In genomic region chr14:33364536-33364935, GRCh38 we compare ENCODE assay signal across 28 cellular contexts.
A peak's percentile ranks its signal among the peaks of the same experiment; 100 is the strongest.
DNase-seq lines count a peak whose midpoint lies in the region; ATAC-seq, FAIRE-seq and TF ChIP-seq lines count a peak whose summit lies in the region.
"Had no signal": no experiment of that assay in that cellular context is flagged by ENCODE, and none has a peak within 500 bp of the region (broad histone marks: within the 10 kb centered on the region; RNA-seq: fewer than 3 reads in every experiment).

No MANE protein-coding gene starts in this region.

- H3K56ac ChIP-seq in H1 (replicated peaks; ENCODE audit: insufficient read length, low read depth, low read length) = no peak overlapping the region

- H3K79me2 ChIP-seq in H1 (ENCODE audit: control insufficient read depth in 1 of 2, insufficient read depth in 2 of 2, low read length in 2 of 2) = no peaks in the 10 kb centered on the region

- H3K4me3 Mint-ChIP-seq in naive thymus-derived CD8-positive, alpha-beta T cell = no peak overlapping the region
- H3K4me3 Mint-ChIP-seq in natural killer cell treated with Interleukin-12 subunit alpha and Interleukin-12 subunit beta and Interleukin-15 and Interleukin-18, amount 100 ng/mL, for 72 hours = no peak overlapping the region
- H3K4me3 Mint-ChIP-seq: activated T-helper 17 cell treated with anti-CD3 and anti-CD28 coated beads, Interleukin-2, amount 50 U/mL, for 72 hours; B cell; immature natural killer cell; stimulated activated naive CD8-positive, alpha-beta T cell treated with anti-CD3 and anti-CD28 coated beads, Interleukin-15, amount 100 ng/mL, for 72 hours; T-helper 17 cell had no signal

- no peak overlapping the region for H2BK15ac ChIP-seq in H1 (ENCODE audit: low read length)

- TF ChIP-seq POLR2A in H1 (IDR thresholded peaks at IDR 0.05; ENCODE audit: control extremely low read depth in 1 of 2, low read depth in 2 of 2, low read length in 2 of 2) = no peak

- no peak for ATAC-seq in naive thymus-derived CD8-positive, alpha-beta T cell
- ATAC-seq in natural killer cell treated with Interleukin-12 subunit alpha and Interleukin-12 subunit beta and Interleukin-15 and Interleukin-18, amount 100 ng/mL, for 72 hours = no peak
- ATAC-seq in HG03097 (IDR thresholded peaks at IDR 0.05; ENCODE audit: low FRiP score, unreplicated experiment) = no peak
- no peak for ATAC-seq in GM18520 (IDR thresholded peaks at IDR 0.05; ENCODE audit: unreplicated experiment)
- ATAC-seq: activated naive CD4-positive, alpha-beta T cell treated with anti-CD3 and anti-CD28 coated beads, Interleukin-2, amount 50 U/mL, for 72 hours; activated T-helper 17 cell treated with anti-CD3 and anti-CD28 coated beads, Interleukin-2, amount 50 U/mL, for 72 hours; heart right ventricle; stimulated activated naive CD8-positive, alpha-beta T cell treated with anti-CD3 and anti-CD28 coated beads, Interleukin-15, amount 100 ng/mL, for 72 hours; T-helper 17 cell had no signal

- FAIRE-seq in H1 (lab: Jason Lieb, UNC) = no peak
- FAIRE-seq: A204.1, GM18507 had no signal

- 44% methylated on average over 4 of the region's 4 CpGs; no CpG with 5 or more reads in 1 of the 2 experiments for WGBS in H1 (ENCODE audit: extremely low coverage in 1 of 2, insufficient coverage in 1 of 2, insufficient read length in 1 of 2, insufficient replicate concordance in 2 of 2, low coverage in 1 of 2, low lambda C conversion rate in 2 of 2, missing lambda C conversion rate in 1 of 2), 2 experiments

- H3K18ac ChIP-seq in H1 (ENCODE audit: extremely low read depth, low read length) = no peak overlapping the region

- no peak overlapping the region for H4K91ac ChIP-seq in H1 (replicated peaks; ENCODE audit: insufficient read length, low read length)

- H3K9me3 ChIP-seq in H1 (ENCODE audit: insufficient read depth in 2 of 2, low read depth in 1 of 2, low read length in 1 of 2) = no peaks in the 10 kb centered on the region
- H3K9me3 ChIP-seq: ascending aorta, heart right ventricle, tibial nerve had no signal

- no peaks in the 10 kb centered on the region for H3K4me1 Mint-ChIP-seq in naive thymus-derived CD8-positive, alpha-beta T cell
- no peaks in the 10 kb centered on the region for H3K4me1 Mint-ChIP-seq in natural killer cell treated with Interleukin-12 subunit alpha and Interleukin-12 subunit beta and Interleukin-15 and Interleukin-18, amount 100 ng/mL, for 72 hours (ENCODE audit: low read depth in 2 of 2)
- H3K4me1 Mint-ChIP-seq: activated T-helper 17 cell treated with anti-CD3 and anti-CD28 coated beads, Interleukin-2, amount 50 U/mL, for 72 hours; B cell; immature natural killer cell; stimulated activated naive CD8-positive, alpha-beta T cell treated with anti-CD3 and anti-CD28 coated beads, Interleukin-15, amount 100 ng/mL, for 72 hours; T-helper 17 cell had no signal

- DNase-seq in NCI-H2227 (lab: John Stamatoyannopoulos, UW; ENCODE audit: unreplicated experiment) (peak; percentile 40), NCI-H2227 treated with DMSO at 0.1 percent for 48 hours (lab: John Stamatoyannopoulos, UW) (no peak), H1 (ENCODE audit: low read depth in 1 of 2, low spot score in 2 of 2) (no peak), medulla oblongata (ENCODE audit: extremely low spot score) (peak; percentile 77)
- DNase-seq in naive thymus-derived CD8-positive, alpha-beta T cell = no peak
- no peak for DNase-seq in natural killer cell treated with Interleukin-12 subunit alpha and Interleukin-12 subunit beta and Interleukin-15 and Interleukin-18, amount 100 ng/mL, for 72 hours (ENCODE audit: low spot score)
- DNase-seq: activated CD4-positive, alpha-beta T cell treated with anti-CD3 and anti-CD28 coated beads, Interleukin-2, amount 50 U/mL, for 4 hours; activated CD8-positive, alpha-beta memory T cell treated with anti-CD3 and anti-CD28 coated beads, Interleukin-2, amount 50 U/mL, for 4 hours; central memory CD4-positive, alpha-beta T cell; GM23248; heart right ventricle; immature natural killer cell; NCI-H1436 treated with DMSO at 0.1 percent for 48 hours; NCI-H2171; stimulated activated naive CD8-positive, alpha-beta T cell treated with anti-CD3 and anti-CD28 coated beads, Interleukin-15, amount 100 ng/mL, for 72 hours; T-helper 17 cell had no signal

- peaks cover 2 to 11% (median 7%) of the 10 kb centered on the region in 4 experiments for H3K4me1 ChIP-seq in H1 (replicated peaks in 1 of 4; ENCODE audit: control insufficient read depth in 3 of 4, insufficient read depth in 4 of 4, low read length in 3 of 4)
- H3K4me1 ChIP-seq: ascending aorta, heart right ventricle, tibial nerve had no signal

- no peak overlapping the region for H3K23ac ChIP-seq in H1 (ENCODE audit: insufficient read length)

- no peak overlapping the region for H4K5ac ChIP-seq in H1 (ENCODE audit: insufficient read length, low read depth, low read length)

- H4K8ac ChIP-seq in H1 (ENCODE audit: extremely low read depth, insufficient read depth, low read length) = no peak overlapping the region

- H3K9ac ChIP-seq in H1 (replicated peaks in 1 of 4; ENCODE audit: extremely low read depth in 1 of 4, low read depth in 3 of 4, low read length in 3 of 4) = no peak overlapping the region
- H3K9ac ChIP-seq: GM23248 had no signal

- H3K27ac ChIP-seq in H1 (ENCODE audit: low read depth, low read length) = no peak overlapping the region
- H3K27ac ChIP-seq: ascending aorta, GM23248, heart right ventricle, RWPE1, SK-N-MC, tibial nerve had no signal

- H3K4me3 ChIP-seq in H1 (ENCODE audit: extremely low read depth in 1 of 4, insufficient read depth in 2 of 4, low read depth in 3 of 4, low read length in 4 of 4) = no peak overlapping the region
- H3K4me3 ChIP-seq: ascending aorta, GM23248, heart right ventricle, SK-N-MC, tibial nerve had no signal

- H3K27me3 Mint-ChIP-seq in naive thymus-derived CD8-positive, alpha-beta T cell = peaks cover 0 to 3% (median 0%) of the 10 kb centered on the region in 5 donors
- no peaks in the 10 kb centered on the region for H3K27me3 Mint-ChIP-seq in natural killer cell treated with Interleukin-12 subunit alpha and Interleukin-12 subunit beta and Interleukin-15 and Interleukin-18, amount 100 ng/mL, for 72 hours
- H3K27me3 Mint-ChIP-seq: activated T-helper 17 cell treated with anti-CD3 and anti-CD28 coated beads, Interleukin-2, amount 50 U/mL, for 72 hours; B cell; stimulated activated naive CD8-positive, alpha-beta T cell treated with anti-CD3 and anti-CD28 coated beads, Interleukin-15, amount 100 ng/mL, for 72 hours had no signal

- TF ChIP-seq EP300 in H1 (IDR thresholded peaks at IDR 0.05; ENCODE audit: borderline replicate concordance in 1 of 2, low read depth in 2 of 2, low read length in 2 of 2) = no peak

- H2BK5ac ChIP-seq in H1 (ENCODE audit: low read depth, low read length) = no peak overlapping the region

- H3K27ac Mint-ChIP-seq in naive thymus-derived CD8-positive, alpha-beta T cell = no peak overlapping the region
- H3K27ac Mint-ChIP-seq in natural killer cell treated with Interleukin-12 subunit alpha and Interleukin-12 subunit beta and Interleukin-15 and Interleukin-18, amount 100 ng/mL, for 72 hours = no peak overlapping the region
- H3K27ac Mint-ChIP-seq: activated naive CD4-positive, alpha-beta T cell treated with anti-CD3 and anti-CD28 coated beads, Interleukin-2, amount 50 U/mL, for 72 hours; activated T-helper 17 cell treated with anti-CD3 and anti-CD28 coated beads, Interleukin-2, amount 50 U/mL, for 72 hours; B cell; immature natural killer cell; progenitor cell of endocrine pancreas; stimulated activated naive CD8-positive, alpha-beta T cell treated with anti-CD3 and anti-CD28 coated beads, Interleukin-15, amount 100 ng/mL, for 72 hours; T-helper 17 cell had no signal

- POLR2A ChIA-PET in H1 (lab: Charles Lee; ENCODE audit: partially characterized antibody) = interaction anchor here (0.6 kb wide), 1 partner anchor 1775 kb away, joined by 6 read pairs; no protein-coding TSS in a partner anchor
- POLR2A ChIA-PET in naive thymus-derived CD8-positive, alpha-beta T cell (lab: Charles Lee) = no interaction called here

- H4K20me1 ChIP-seq in H1 (replicated peaks in 1 of 2; ENCODE audit: control insufficient read depth in 1 of 2, insufficient read depth in 2 of 2, low read length in 2 of 2) = no peaks in the 10 kb centered on the region

- CTCF ChIA-PET in H1 (lab: Charles Lee; ENCODE audit: partially characterized antibody) = interaction anchor here (1.0 kb wide), 1 partner anchor 12 kb away, joined by 5 read pairs; no protein-coding TSS in a partner anchor

- no peaks in the 10 kb centered on the region for H3K27me3 ChIP-seq in H1 (replicated peaks in 1 of 4; ENCODE audit: control insufficient read depth in 3 of 4, extremely low read depth in 1 of 4, insufficient read depth in 3 of 4, low read length in 3 of 4)
- H3K27me3 ChIP-seq: ascending aorta, heart right ventricle, tibial nerve had no signal

- H2BK12ac ChIP-seq in H1 (ENCODE audit: low read depth, low read length) = no peak overlapping the region

- H3K23me2 ChIP-seq in H1 (ENCODE audit: low read depth, low read length) = no peaks in the 10 kb centered on the region

- no peak overlapping the region for H2AFZ ChIP-seq in H1 (ENCODE audit: low read length)
- H2AFZ ChIP-seq: GM23248 had no signal

- H3K9me3 Mint-ChIP-seq in naive thymus-derived CD8-positive, alpha-beta T cell = peaks cover 0 to 4% (median 0%) of the 10 kb centered on the region in 9 donors
- peaks cover 3% of the 10 kb centered on the region for H3K9me3 Mint-ChIP-seq in natural killer cell treated with Interleukin-12 subunit alpha and Interleukin-12 subunit beta and Interleukin-15 and Interleukin-18, amount 100 ng/mL, for 72 hours
- H3K9me3 Mint-ChIP-seq: activated naive CD4-positive, alpha-beta T cell treated with anti-CD3 and anti-CD28 coated beads, Interleukin-2, amount 50 U/mL, for 72 hours; activated T-helper 17 cell treated with anti-CD3 and anti-CD28 coated beads, Interleukin-2, amount 50 U/mL, for 72 hours; stimulated activated naive CD8-positive, alpha-beta T cell treated with anti-CD3 and anti-CD28 coated beads, Interleukin-15, amount 100 ng/mL, for 72 hours had no signal

- peak; percentile 12 to 22; a peak in 2 of 4 replicates for TF ChIP-seq RAD21 in H1 (IDR thresholded peaks at IDR 0.05 in 1 of 2, conservative IDR thresholded peaks at IDR 0.05 in 1 of 2; ENCODE audit: low read depth in 2 of 2, low read length in 2 of 2)

- H3K36me3 ChIP-seq in H1 (ENCODE audit: control insufficient read depth in 2 of 4, insufficient read depth in 4 of 4, low read length in 3 of 4) = no peaks in the 10 kb centered on the region
- H3K36me3 ChIP-seq: ascending aorta, heart right ventricle, tibial nerve had no signal

- no peak for TF ChIP-seq CTCF in H1 (IDR thresholded peaks at IDR 0.05; ENCODE audit: control extremely low read depth in 1 of 3, insufficient read depth in 1 of 3, low read depth in 1 of 3, low read length in 3 of 3)

- H2BK20ac ChIP-seq in H1 (ENCODE audit: low read length) = no peak overlapping the region

- peak overlapping the region; percentile 22 to 23; a peak in 2 of 4 replicates for H3K4me2 ChIP-seq in H1 (ENCODE audit: insufficient read depth in 1 of 2, low read depth in 2 of 2, low read length in 2 of 2)

- no peak overlapping the region for H2BK120ac ChIP-seq in H1 (replicated peaks; ENCODE audit: low read depth, low read length)

- H3K14ac ChIP-seq in H1 (ENCODE audit: insufficient read length) = no peak overlapping the region

- H2AK5ac ChIP-seq in H1 (ENCODE audit: low read depth, low read length) = no peak overlapping the region

- H3K36me3 Mint-ChIP-seq in naive thymus-derived CD8-positive, alpha-beta T cell = no peaks in the 10 kb centered on the region
- no peaks in the 10 kb centered on the region for H3K36me3 Mint-ChIP-seq in natural killer cell treated with Interleukin-12 subunit alpha and Interleukin-12 subunit beta and Interleukin-15 and Interleukin-18, amount 100 ng/mL, for 72 hours
- H3K36me3 Mint-ChIP-seq: activated naive CD4-positive, alpha-beta T cell treated with anti-CD3 and anti-CD28 coated beads, Interleukin-2, amount 50 U/mL, for 72 hours; immature natural killer cell had no signal

- no peak overlapping the region for H3K4ac ChIP-seq in H1 (replicated peaks; ENCODE audit: insufficient read length, low read depth, low read length)

- H3K79me1 ChIP-seq in H1 (ENCODE audit: low read depth, low read length) = no peaks in the 10 kb centered on the region

Comparison
In these comparisons a context has a peak if more than half of its experiments do, and no peak if none do; other contexts are left out.
1. DNase-seq: peak in NCI-H2227 (single experiment) and medulla oblongata (single experiment); none in NCI-H2227 treated with DMSO at 0.1 percent for 48 hours (single experiment), H1 (0 of 2), naive thymus-derived CD8-positive, alpha-beta T cell (0 of 10) and natural killer cell treated with Interleukin-12 subunit alpha and Interleukin-12 subunit beta and Interleukin-15 and Interleukin-18, amount 100 ng/mL, for 72 hours (single experiment).